Comparison of ENCODE assay signal across 8 cellular contexts in genomic region chr13:91348906-91349435, GRCh38. TPM values are rescaled to one million over a fixed set of nuclear protein-coding genes. Genes with fewer than 3 reads are reported as not detected.
A peak's percentile ranks its signal among the peaks of the same experiment; 100 is the strongest.
DNase-seq lines count a peak whose midpoint lies in the region; ATAC-seq and TF ChIP-seq lines count a peak whose summit lies in the region.

No MANE protein-coding gene starts in this region.

- H3K27me3 ChIP-seq in ascending aorta = no peaks in the 10 kb centered on the region

- TF ChIP-seq CTCF in GM13976 (IDR thresholded peaks at IDR 0.05; ENCODE audit: borderline replicate concordance, control extremely low read depth, extremely low read depth, insufficient read depth, missing control alignments) (peak; percentile 94), ascending aorta (IDR thresholded peaks at IDR 0.05) (peak; percentile 89 to 98 (median 90))

- H3K36me3 ChIP-seq in ascending aorta = peaks cover 5% of the 10 kb centered on the region in 2 donors

- peak overlapping the region; percentile 85 to 86 for H3K4me3 ChIP-seq in ascending aorta

- in situ Hi-C loops in GM13976 (cut with MboI; ENCODE audit: low sequenced_read_pairs, unreplicated experiment) = no loop called here

- H3K36me3 Mint-ChIP-seq in T-helper 2 cell treated with Interferon-gamma antibody and Interleukin-4, amounts not matched to agents 5 μg/mL and 100 μg/mL, for 36 hours (ENCODE audit: low read depth) = peaks cover 44% of the 10 kb centered on the region

- H3K9me3 ChIP-seq in ascending aorta = no peaks in the 10 kb centered on the region

- no peaks in the 10 kb centered on the region for H3K9me3 Mint-ChIP-seq in T-helper 2 cell treated with Interferon-gamma antibody and Interleukin-4, amounts not matched to agents 5 μg/mL and 100 μg/mL, for 36 hours

- H3K4me1 ChIP-seq in ascending aorta = peaks cover 7 to 20% of the 10 kb centered on the region in 2 donors

- peak overlapping the region; percentile 65 to 92 for H3K27ac ChIP-seq in ascending aorta

- H3K4me3 Mint-ChIP-seq in T-helper 2 cell treated with Interferon-gamma antibody and Interleukin-4, amounts not matched to agents 5 μg/mL and 100 μg/mL, for 36 hours = peak overlapping the region; percentile 96

- peaks cover 46% of the 10 kb centered on the region for H3K4me1 Mint-ChIP-seq in T-helper 2 cell treated with Interferon-gamma antibody and Interleukin-4, amounts not matched to agents 5 μg/mL and 100 μg/mL, for 36 hours (ENCODE audit: low read depth)

- DNase-seq in GM13976 (ENCODE audit: low spot score) = peak; percentile 86
- peak; percentile 89 for DNase-seq in NCI-H146 (lab: John Stamatoyannopoulos, UW)
- DNase-seq in T-helper 2 cell treated with Interferon-gamma antibody and Interleukin-4, amounts not matched to agents 5 μg/mL and 100 μg/mL, for 36 hours (ENCODE audit: low spot score) = peak; percentile 91
- DNase-seq in ascending aorta (ENCODE audit: low spot score in 2 of 2) = peak; percentile 41 to 97
- DNase-seq in hepatic stellate cell (ENCODE audit: low spot score) = peak; percentile 82
- DNase-seq in renal cortical epithelial cell (ENCODE audit: low read depth) = peak; percentile 52
- DNase-seq in GM19240 (ENCODE audit: insufficient read length, low spot score) = no peak

- H3K27ac Mint-ChIP-seq in T-helper 2 cell treated with Interferon-gamma antibody and Interleukin-4, amounts not matched to agents 5 μg/mL and 100 μg/mL, for 36 hours = peak overlapping the region; percentile 91

- peak; percentile 44 for ATAC-seq in HG02884 (IDR thresholded peaks at IDR 0.05; ENCODE audit: unreplicated experiment)

- intact Hi-C loops in ascending aorta (cut with DNase I) = loop anchor here (2.0 to 5.0 kb wide), 2 partner anchors 36 to 207 kb away; no protein-coding TSS in a partner anchor

- H3K27me3 Mint-ChIP-seq in T-helper 2 cell treated with Interferon-gamma antibody and Interleukin-4, amounts not matched to agents 5 μg/mL and 100 μg/mL, for 36 hours (ENCODE audit: low read depth) = peaks cover 2% of the 10 kb centered on the region

RNA-seq across cellular contexts. Expression of gene MIR17HG, which starts 1.5 kb away (rescaled TPM):
- total RNA-seq in ascending aorta (not detected), renal cortical epithelial cell (5.2 and 10.6 TPM in 2 replicates)

RNA-seq across cellular contexts. Expression of gene GPC5, which starts 49.5 kb away (rescaled TPM):
- total RNA-seq in ascending aorta (not detected), renal cortical epithelial cell (0.75 TPM in 1 of 2 replicates, not detected in the other)
